Comparison of ENCODE assay signal across 9 cellular contexts in the genomic region with DNA sequence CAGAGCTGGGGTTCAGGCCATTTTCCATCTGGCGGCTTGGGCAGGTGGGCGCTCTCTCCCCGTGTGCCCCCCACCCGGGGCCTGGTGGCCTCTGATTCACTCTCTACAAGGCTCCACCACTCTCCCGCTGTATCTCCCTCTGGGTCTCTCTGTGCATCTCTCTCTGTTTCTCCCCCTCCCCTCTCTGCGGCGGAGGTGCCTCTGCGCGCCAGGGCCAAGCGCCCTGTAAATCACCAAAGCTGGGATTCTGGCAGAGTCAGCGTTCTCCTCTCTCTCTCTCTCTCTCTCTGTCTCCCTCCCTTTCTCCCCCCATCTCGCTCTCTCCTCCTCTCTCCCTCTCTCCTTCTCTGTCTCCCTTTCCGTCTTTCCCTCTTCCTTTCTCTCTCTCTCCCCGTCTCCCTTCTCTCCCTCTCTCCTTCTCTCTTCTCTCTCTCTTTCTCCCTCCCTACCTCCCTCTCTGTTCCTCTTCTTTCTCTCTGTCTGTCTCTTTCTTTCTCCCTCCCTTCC. TPM values are rescaled to one million over a fixed set of nuclear protein-coding genes. Genes with fewer than 3 reads are reported as not detected.
DNase-seq lines count a peak whose midpoint lies in the region; TF ChIP-seq lines count a peak whose summit lies in the region.
"Had no signal": no experiment of that assay in that cellular context is flagged by ENCODE, and none has a peak within 500 bp of the region (broad histone marks: within the 10 kb centered on the region; RNA-seq: fewer than 3 reads in every experiment).

No MANE protein-coding gene starts in this region.

- WGBS in adrenal gland, 4 donors = 18 to 38% (median 29%) methylated on average over 12 to 14 of the region's 14 CpGs

- H3K4me3 ChIP-seq in GM08714 (ENCODE audit: low read length) (peak overlapping the region; percentile 83; the same call in 1 of the 2 replicates), adrenal gland (peak overlapping the region in 2 of 4 donors; percentile 30 to 90), iPS-15b (ENCODE audit: low read depth, low read length) (peak overlapping the region; percentile 37), skeletal muscle tissue (ENCODE audit: low read length in 3 of 3) (peak overlapping the region; percentile 67 to 83 (median 71))

- intact Hi-C loops in adrenal gland (cut with DNase I) = no loop called here

- DNase-seq in adrenal gland (peak in 6 of 7 donors; percentile 66 to 75 (median 72)), HK-2 (ENCODE audit: unreplicated experiment) (no peak), HuH-7.5 (ENCODE audit: low spot score) (no peak), H4 (ENCODE audit: low spot score) (no peak), NCI-H526 treated with DMSO at 0.1 percent for 48 hours (lab: John Stamatoyannopoulos, UW) (no peak)
- DNase-seq: immature natural killer cell had no signal

- TF ChIP-seq POLR2A in adrenal gland (IDR thresholded peaks at IDR 0.05) = peak in 1 of 2 donors; percentile 40

- H3K4me1 ChIP-seq in adrenal gland (replicated peaks in 1 of 2) = peaks cover 56 to 71% of the 10 kb centered on the region in 2 donors
- H3K4me1 ChIP-seq in iPS-15b (ENCODE audit: control insufficient read depth, insufficient read depth, low read length) = peaks cover 2% of the 10 kb centered on the region
- H3K4me1 ChIP-seq in skeletal muscle tissue (ENCODE audit: control insufficient read depth in 3 of 3, insufficient read depth in 3 of 3, low read length in 3 of 3) = peaks cover 50 to 76% (median 62%) of the 10 kb centered on the region in 3 donors

- no peaks in the 10 kb centered on the region for H3K27me3 ChIP-seq in adrenal gland
- H3K27me3 ChIP-seq in iPS-15b (ENCODE audit: control insufficient read depth, insufficient read depth, low read length) = peaks cover 79% of the 10 kb centered on the region
- no peaks in the 10 kb centered on the region for H3K27me3 ChIP-seq in skeletal muscle tissue (ENCODE audit: control insufficient read depth in 3 of 3, insufficient read depth in 3 of 3, low read length in 3 of 3)

- H3K9ac ChIP-seq in iPS-15b (ENCODE audit: low read depth, low read length) = no peak overlapping the region
- H3K9ac ChIP-seq in skeletal muscle tissue (ENCODE audit: low read depth in 1 of 3, low read length in 3 of 3) = peak overlapping the region; percentile 87 to 93 (median 89)

- no peaks in the 10 kb centered on the region for H3K9me3 ChIP-seq in adrenal gland (replicated peaks in 1 of 3)
- no peaks in the 10 kb centered on the region for H3K9me3 ChIP-seq in iPS-15b (ENCODE audit: control insufficient read depth, insufficient read depth, low read length)
- H3K9me3 ChIP-seq in skeletal muscle tissue (ENCODE audit: control insufficient read depth in 3 of 3, low read length in 3 of 3) = no peaks in the 10 kb centered on the region

- peak in 1 of 6 experiments; percentile 8 for TF ChIP-seq CTCF in adrenal gland (IDR thresholded peaks at IDR 0.05)

- H3K36me3 ChIP-seq in adrenal gland (replicated peaks in 1 of 2) (no peaks in the 10 kb centered on the region), iPS-15b (ENCODE audit: control insufficient read depth, insufficient read depth, low read length) (peaks cover 2% of the 10 kb centered on the region), skeletal muscle tissue (ENCODE audit: control insufficient read depth in 3 of 3, insufficient read depth in 3 of 3, low read length in 3 of 3) (peaks cover 0 to 3% (median 0%) of the 10 kb centered on the region in 3 donors)

- H3K27ac ChIP-seq in adrenal gland = peak overlapping the region; percentile 95 to 100 (median 98)
- H3K27ac ChIP-seq in skeletal muscle tissue (ENCODE audit: low read depth, low read length) = peak overlapping the region; percentile 99

RNA-seq across cellular contexts. Expression of a gene that starts 3.9 kb away (rescaled TPM):
- total RNA-seq in adrenal gland = 100 to 1,000 TPM; 124 to 329 (median 236) TPM
- polyA plus RNA-seq in adrenal gland = 100 to 1,000 TPM in 1 of 3 donors, 10 to 100 TPM in 2; 34.9 to 154 (median 69.2) TPM
- 8.4 TPM for total RNA-seq in skeletal muscle tissue
- 19.8 and 20.0 TPM in 2 replicates for total RNA-seq in H4 (2014; rRNA removed; shearing (Covaris generic))

Comparison
In these comparisons a context has a peak if more than half of its experiments do, and no peak if none do; other contexts are left out.
1. DNase-seq: peak in adrenal gland (6 of 7); none in HK-2 (single experiment), HuH-7.5 (single experiment), H4 (single experiment) and NCI-H526 treated with DMSO at 0.1 percent for 48 hours (single experiment).